Comparison of ENCODE assay signal across 8 cellular contexts in genomic region chr3:33787328-33788009, GRCh38. TPM values are rescaled to one million over a fixed set of nuclear protein-coding genes. Genes with fewer than 3 reads are reported as not detected.
DNase-seq lines count a peak whose midpoint lies in the region; ATAC-seq and TF ChIP-seq lines count a peak whose summit lies in the region.

No MANE protein-coding gene starts in this region.

- peak overlapping the region; percentile 30 for H3K9ac ChIP-seq in OCI-LY3 (ENCODE audit: low read length)

- H3K27me3 Mint-ChIP-seq in activated T-cell treated with anti-CD3 and anti-CD28 coated beads, Interleukin-2, amount 50 U/mL, for 24 hours: peaks cover 20% of the 10 kb centered on the region
- H3K27me3 Mint-ChIP-seq in naive thymus-derived CD4-positive, alpha-beta T cell: peaks cover 5 to 24% (median 10%) of the 10 kb centered on the region in 5 donors

- POLR2A ChIA-PET in naive thymus-derived CD4-positive, alpha-beta T cell (lab: Charles Lee): interaction anchor here (1.0 to 1.2 kb wide), 2 partner anchors 10 to 12 kb away, joined by 3 to 4 read pairs; partner anchors contain the start of gene PDCD6IP

- 0 to 11% methylated on average over 7 to 8 of the region's 15 CpGs for WGBS in esophagus squamous epithelium, 2 donors
- WGBS in stomach, 5 donors: 7 to 12% (median 10%) methylated on average over 15 of the region's 15 CpGs

- H3K4me3 Mint-ChIP-seq in activated T-cell treated with anti-CD3 and anti-CD28 coated beads, Interleukin-2, amount 50 U/mL, for 24 hours: peak overlapping the region; percentile 57
- peak overlapping the region in 7 of 10 donors; percentile 46 to 73 (median 62) for H3K4me3 Mint-ChIP-seq in naive thymus-derived CD4-positive, alpha-beta T cell

- H3K9me3 ChIP-seq in OCI-LY3 (ENCODE audit: insufficient read depth, low read length) (no peaks in the 10 kb centered on the region), esophagus squamous epithelium (no peaks in the 10 kb centered on the region), stomach (no peaks in the 10 kb centered on the region)
- no peaks in the 10 kb centered on the region for H3K9me3 ChIP-seq in naive thymus-derived CD4-positive, alpha-beta T cell (ENCODE audit: control insufficient read depth in 2 of 3, low read length in 3 of 3)

- peak; percentile 83 for ATAC-seq in GM19463 (IDR thresholded peaks at IDR 0.05; ENCODE audit: unreplicated experiment)
- peak; percentile 83 for ATAC-seq in naive thymus-derived CD4-positive, alpha-beta T cell

- H2AFZ ChIP-seq in OCI-LY3 (ENCODE audit: low read depth, low read length): peak overlapping the region; percentile 79

- H3K27ac Mint-ChIP-seq in activated T-cell treated with anti-CD3 and anti-CD28 coated beads, Interleukin-2, amount 50 U/mL, for 24 hours: no peak overlapping the region
- H3K27ac Mint-ChIP-seq in naive thymus-derived CD4-positive, alpha-beta T cell: no peak overlapping the region

- no peaks in the 10 kb centered on the region for H4K20me1 ChIP-seq in OCI-LY3 (ENCODE audit: insufficient read depth, low read length)

- no peaks in the 10 kb centered on the region for H3K79me2 ChIP-seq in OCI-LY3 (ENCODE audit: low read length)

- no peaks in the 10 kb centered on the region for H3K9me3 Mint-ChIP-seq in activated T-cell treated with anti-CD3 and anti-CD28 coated beads, Interleukin-2, amount 50 U/mL, for 24 hours
- H3K9me3 Mint-ChIP-seq in naive thymus-derived CD4-positive, alpha-beta T cell: no peaks in the 10 kb centered on the region

- no peak for TF ChIP-seq EP300 in stomach (IDR thresholded peaks at IDR 0.05)

- TF ChIP-seq CTCF in OCI-LY3 (IDR thresholded peaks at IDR 0.05; ENCODE audit: low read depth, low read length) (peak; percentile 93), esophagus squamous epithelium (IDR thresholded peaks at IDR 0.05) (peak; percentile 21 to 76 (median 68)), stomach (IDR thresholded peaks at IDR 0.05) (peak in 5 of 7 experiments; percentile 28 to 75 (median 67))

- DNase-seq in COR-L47 (lab: John Stamatoyannopoulos, UW) (peak; percentile 48), HPDE6-E6E7 (ENCODE audit: extremely low spot score) (peak; percentile 28), esophagus squamous epithelium (lab: John Stamatoyannopoulos, UW) (no peak), stomach (peak; percentile 61)
- DNase-seq in activated T-cell treated with anti-CD3 and anti-CD28 coated beads, Interleukin-2, amount 50 U/mL, for 24 hours: peak; percentile 63
- DNase-seq in naive thymus-derived CD4-positive, alpha-beta T cell: peak; percentile 16 to 71 (median 58)

- CTCF ChIA-PET in naive thymus-derived CD4-positive, alpha-beta T cell (lab: Charles Lee): interaction anchor here (0.6 to 3.8 kb wide), 17 partner anchors 10 to 835 kb away, joined by 3 to 31 read pairs (median 4); partner anchors contain the start of gene PDCD6IP

- H3K4me1 ChIP-seq in OCI-LY3 (ENCODE audit: low read length) (peaks cover 21% of the 10 kb centered on the region), esophagus squamous epithelium (peaks cover 0 to 6% (median 0%) of the 10 kb centered on the region in 3 donors), stomach (peaks cover 5 to 8% (median 7%) of the 10 kb centered on the region in 4 donors)
- H3K4me1 ChIP-seq in naive thymus-derived CD4-positive, alpha-beta T cell (ENCODE audit: control insufficient read depth in 2 of 2, insufficient read depth in 2 of 2, low read length in 2 of 2): no peaks in the 10 kb centered on the region

- TF ChIP-seq POLR2A in esophagus squamous epithelium (IDR thresholded peaks at IDR 0.05): no peak
- TF ChIP-seq POLR2A in stomach (IDR thresholded peaks at IDR 0.05): no peak

- H3K4me3 ChIP-seq in OCI-LY3 (ENCODE audit: low read length): peak overlapping the region; percentile 76
- peak overlapping the region in 2 of 4 donors; percentile 8 to 49 for H3K4me3 ChIP-seq in esophagus squamous epithelium
- no peak overlapping the region for H3K4me3 ChIP-seq in naive thymus-derived CD4-positive, alpha-beta T cell (ENCODE audit: low read length)
- H3K4me3 ChIP-seq in stomach: peak overlapping the region in 3 of 4 donors; percentile 24 to 34 (median 33)

- peak overlapping the region; percentile 82 for H3K4me2 ChIP-seq in OCI-LY3 (ENCODE audit: low read length)

- H3K27me3 ChIP-seq in OCI-LY3 (ENCODE audit: low read depth, low read length) (no peaks in the 10 kb centered on the region), esophagus squamous epithelium (peaks cover 0 to 7% (median 0%) of the 10 kb centered on the region in 4 donors), stomach (no peaks in the 10 kb centered on the region)
- H3K27me3 ChIP-seq in naive thymus-derived CD4-positive, alpha-beta T cell (ENCODE audit: control insufficient read depth in 2 of 2, insufficient read depth in 2 of 2, low read length in 2 of 2): no peaks in the 10 kb centered on the region

- intact Hi-C loops in esophagus squamous epithelium (cut with DNase I) (loop anchor here (10.0 kb wide), 1 partner anchor 153 kb away; no protein-coding TSS in a partner anchor), stomach (cut with DNase I; ENCODE audit: low total_unique reads) (loop anchor here (10.0 kb wide), 1 partner anchor 63 kb away; no protein-coding TSS in a partner anchor)
- intact Hi-C loops in naive thymus-derived CD4-positive, alpha-beta T cell (cut with micrococcal nuclease): loop anchor here (1.0 to 5.0 kb wide), 9 partner anchors 11 to 1277 kb away; partner anchors contain the start of gene PDCD6IP (in 1 of the 2)

- H3K27ac ChIP-seq in OCI-LY3 (ENCODE audit: low read length) (no peak overlapping the region), esophagus squamous epithelium (no peak overlapping the region), stomach (no peak overlapping the region)
- no peak overlapping the region for H3K27ac ChIP-seq in naive thymus-derived CD4-positive, alpha-beta T cell (ENCODE audit: low read depth, low read length)

- H3K36me3 Mint-ChIP-seq in activated T-cell treated with anti-CD3 and anti-CD28 coated beads, Interleukin-2, amount 50 U/mL, for 24 hours (ENCODE audit: low read depth): no peaks in the 10 kb centered on the region
- no peaks in the 10 kb centered on the region for H3K36me3 Mint-ChIP-seq in naive thymus-derived CD4-positive, alpha-beta T cell

- peaks cover 7% of the 10 kb centered on the region for H3K4me1 Mint-ChIP-seq in activated T-cell treated with anti-CD3 and anti-CD28 coated beads, Interleukin-2, amount 50 U/mL, for 24 hours (ENCODE audit: low read depth)
- peaks cover 0 to 9% (median 0%) of the 10 kb centered on the region in 7 donors for H3K4me1 Mint-ChIP-seq in naive thymus-derived CD4-positive, alpha-beta T cell

- no peaks in the 10 kb centered on the region for H3K36me3 ChIP-seq in OCI-LY3 (replicated peaks; ENCODE audit: low read depth, low read length)
- no peaks in the 10 kb centered on the region for H3K36me3 ChIP-seq in esophagus squamous epithelium
- H3K36me3 ChIP-seq in naive thymus-derived CD4-positive, alpha-beta T cell (ENCODE audit: control insufficient read depth in 2 of 3, insufficient read depth in 3 of 3, low read length in 3 of 3): no peaks in the 10 kb centered on the region
- H3K36me3 ChIP-seq in stomach: no peaks in the 10 kb centered on the region

RNA-seq across cellular contexts. Expression of gene PDCD6IP, which starts 11.0 kb away (rescaled TPM):
- total RNA-seq in esophagus squamous epithelium (100 to 1,000 TPM in 3 of 4 donors, 10 to 100 TPM in 1; 95.1 to 317 (median 189) TPM), stomach (100 to 1,000 TPM in 4 of 5 donors, 10 to 100 TPM in 1; 33.9 to 243 (median 102) TPM)
- 100 to 1,000 TPM; 139 to 221 (median 202) TPM for total RNA-seq in naive thymus-derived CD4-positive, alpha-beta T cell
- 10 to 100 TPM; 60.3 to 75.1 TPM for polyA plus RNA-seq in naive thymus-derived CD4-positive, alpha-beta T cell
- polyA plus RNA-seq in stomach: 10 to 100 TPM; 23.5 to 47.2 (median 32.4) TPM
